ENCODE assay signal across 22 cellular contexts in the genomic region with DNA sequence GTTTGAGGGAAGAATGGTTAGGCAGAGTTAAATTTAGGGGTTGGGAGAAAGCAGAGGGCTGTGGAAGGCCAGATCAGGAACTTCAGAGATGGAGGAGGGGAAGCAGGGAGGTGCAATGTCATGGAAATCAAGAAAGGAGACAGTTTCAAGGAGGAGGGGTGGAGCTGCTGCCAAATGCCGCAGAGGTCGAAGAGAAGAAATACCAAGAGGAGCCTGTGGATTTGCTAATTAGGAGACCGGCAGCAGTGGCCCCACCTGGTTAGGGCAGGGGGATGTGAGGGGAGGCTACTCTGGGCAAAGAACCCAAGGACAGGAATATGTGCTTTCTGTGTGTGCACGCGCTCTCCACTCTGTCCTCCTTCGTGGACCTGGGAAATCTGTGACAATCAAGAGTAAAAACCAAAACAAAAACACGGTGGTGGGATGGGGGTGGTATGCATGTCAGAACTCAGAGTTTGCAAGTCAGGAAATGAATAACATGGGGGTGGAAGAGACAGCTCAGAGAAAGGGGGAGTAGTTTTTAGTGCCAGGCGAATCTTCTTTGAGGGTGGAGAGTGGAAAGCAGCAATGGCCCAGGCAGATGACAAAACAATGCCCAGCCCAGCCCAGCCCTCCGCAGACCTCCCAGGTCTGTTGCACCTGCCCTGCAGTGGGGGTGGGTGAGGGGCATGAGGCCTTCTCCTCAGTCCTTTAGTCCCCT.
"Had no signal": no experiment of that assay in that cellular context is flagged by ENCODE, and none has a peak within 500 bp of the region (broad histone marks: within the 10 kb centered on the region; RNA-seq: fewer than 3 reads in every experiment).

No MANE protein-coding gene starts in this region.

- H3K36me3 ChIP-seq: adrenal gland, breast epithelium, left lung, pancreas, right lobe of liver, thoracic aorta, upper lobe of left lung had no signal

- H3K27me3 ChIP-seq: right lobe of liver had no signal

- H3K4me1 ChIP-seq: adrenal gland, breast epithelium, left lung, pancreas, right lobe of liver, upper lobe of left lung had no signal

- H3K4me3 ChIP-seq: adrenal gland, breast epithelium, left lung, mucosa of descending colon, pancreas, right lobe of liver, smooth muscle cell, thoracic aorta, upper lobe of left lung had no signal

- ATAC-seq: left lung; mucosa of descending colon; pancreas; right lobe of liver; stimulated activated naive B cell treated with anti-CD40 and anti-IgM and Interleukin-4, amounts not matched to agents 10 μg/mL and 1 μg/mL and 100 μg/mL, for 72 hours had no signal

- H3K9me3 ChIP-seq: adrenal gland, breast epithelium, left lung, mucosa of descending colon, pancreas, right lobe of liver, thoracic aorta, upper lobe of left lung had no signal

- FAIRE-seq: astrocyte, frontal cortex, keratinocyte, pancreas, TTC549 had no signal

- H3K27ac ChIP-seq: adrenal gland, breast epithelium, left lung, pancreas, right lobe of liver, thoracic aorta, upper lobe of left lung had no signal

- DNase-seq: activated CD4-positive, alpha-beta T cell treated with anti-CD3 and anti-CD28 coated beads, Interleukin-2, amount 10 ng/mL, durations not matched to agents 24 days and 14 days; activated CD8-positive, alpha-beta memory T cell treated with anti-CD3 and anti-CD28 coated beads for 24 hours; activated CD8-positive, alpha-beta memory T cell treated with anti-CD3 and anti-CD28 coated beads, Interleukin-2, amount 50 U/mL, for 48 hours; activated gamma-delta T cell treated with Interleukin-2 at 50 U/mL for 16 hours; adrenal gland; cortex of kidney; left lung; mammary epithelial cell; mucosa of descending colon; naive B cell; pancreas; right lobe of liver; stimulated activated CD4-positive, alpha-beta T cell treated with anti-CD3 and anti-CD28 coated beads, Interleukin-4, amount 100 ng/mL, for 4 hours; stimulated activated naive B cell treated with anti-CD40 and anti-IgM and Interleukin-4, amounts not matched to agents 10 μg/mL and 1 μg/mL and 100 μg/mL, for 72 hours; upper lobe of left lung had no signal
